In the genomic region with DNA sequence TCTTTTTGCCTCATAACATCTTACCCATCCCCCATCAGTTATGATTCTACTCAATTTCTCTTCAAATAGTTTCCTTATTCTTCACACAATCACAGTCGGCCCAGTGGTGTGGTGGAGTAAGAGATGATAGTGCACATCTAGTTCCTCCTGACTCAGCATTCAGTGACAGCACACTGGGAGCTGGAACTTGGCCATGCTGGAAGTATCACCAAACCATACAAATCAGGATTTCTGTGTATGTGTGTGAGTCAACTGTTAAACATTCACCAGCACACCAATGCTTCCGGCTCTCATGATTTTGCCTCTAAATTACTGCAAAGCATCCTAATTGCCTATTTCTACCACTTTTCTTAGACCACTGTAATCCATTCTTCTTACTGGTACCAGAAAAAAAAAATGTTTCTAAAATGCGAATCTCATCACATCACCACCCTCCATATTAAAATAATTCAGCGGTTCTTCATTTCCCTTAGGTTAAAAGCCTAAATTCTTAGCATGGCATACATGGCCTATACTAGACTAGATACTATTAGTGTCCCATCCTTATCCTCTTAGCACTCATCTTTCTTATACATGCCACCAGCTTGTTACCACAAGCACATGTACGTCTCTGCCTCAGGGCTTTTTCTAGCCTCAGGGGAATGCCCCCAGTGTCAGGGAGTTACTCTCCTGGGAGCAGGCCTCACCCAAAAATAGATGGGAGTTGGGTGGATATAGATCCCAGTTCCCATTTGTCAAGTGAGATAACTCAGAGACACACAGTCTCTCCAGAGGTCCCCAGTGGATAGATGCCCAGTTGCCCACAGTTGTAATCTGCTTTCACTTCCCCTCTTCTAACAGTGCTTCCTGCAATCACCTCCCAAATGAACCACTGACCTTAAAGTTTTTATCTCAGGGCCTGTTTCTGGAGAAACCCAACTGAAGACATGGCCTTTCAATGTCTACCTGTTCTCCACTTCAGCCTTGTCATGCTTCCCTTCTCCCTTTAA, we compare ENCODE assay signal across 1 cellular context.
TF ChIP-seq lines count a peak whose summit lies in the region.

No MANE protein-coding gene starts in this region.

TF ChIP-seq in GM23338, 12 proteins besides CTCF, POLR2A, EP300 and RAD21 (continued from another document):
- TF ChIP-seq, protein P1, sequence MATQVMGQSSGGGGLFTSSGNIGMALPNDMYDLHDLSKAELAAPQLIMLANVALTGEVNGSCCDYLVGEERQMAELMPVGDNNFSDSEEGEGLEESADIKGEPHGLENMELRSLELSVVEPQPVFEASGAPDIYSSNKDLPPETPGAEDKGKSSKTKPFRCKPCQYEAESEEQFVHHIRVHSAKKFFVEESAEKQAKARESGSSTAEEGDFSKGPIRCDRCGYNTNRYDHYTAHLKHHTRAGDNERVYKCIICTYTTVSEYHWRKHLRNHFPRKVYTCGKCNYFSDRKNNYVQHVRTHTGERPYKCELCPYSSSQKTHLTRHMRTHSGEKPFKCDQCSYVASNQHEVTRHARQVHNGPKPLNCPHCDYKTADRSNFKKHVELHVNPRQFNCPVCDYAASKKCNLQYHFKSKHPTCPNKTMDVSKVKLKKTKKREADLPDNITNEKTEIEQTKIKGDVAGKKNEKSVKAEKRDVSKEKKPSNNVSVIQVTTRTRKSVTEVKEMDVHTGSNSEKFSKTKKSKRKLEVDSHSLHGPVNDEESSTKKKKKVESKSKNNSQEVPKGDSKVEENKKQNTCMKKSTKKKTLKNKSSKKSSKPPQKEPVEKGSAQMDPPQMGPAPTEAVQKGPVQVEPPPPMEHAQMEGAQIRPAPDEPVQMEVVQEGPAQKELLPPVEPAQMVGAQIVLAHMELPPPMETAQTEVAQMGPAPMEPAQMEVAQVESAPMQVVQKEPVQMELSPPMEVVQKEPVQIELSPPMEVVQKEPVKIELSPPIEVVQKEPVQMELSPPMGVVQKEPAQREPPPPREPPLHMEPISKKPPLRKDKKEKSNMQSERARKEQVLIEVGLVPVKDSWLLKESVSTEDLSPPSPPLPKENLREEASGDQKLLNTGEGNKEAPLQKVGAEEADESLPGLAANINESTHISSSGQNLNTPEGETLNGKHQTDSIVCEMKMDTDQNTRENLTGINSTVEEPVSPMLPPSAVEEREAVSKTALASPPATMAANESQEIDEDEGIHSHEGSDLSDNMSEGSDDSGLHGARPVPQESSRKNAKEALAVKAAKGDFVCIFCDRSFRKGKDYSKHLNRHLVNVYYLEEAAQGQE (IDR thresholded peaks at IDR 0.05; ENCODE audit: unreplicated experiment): no peak
- TF ChIP-seq, protein P2, sequence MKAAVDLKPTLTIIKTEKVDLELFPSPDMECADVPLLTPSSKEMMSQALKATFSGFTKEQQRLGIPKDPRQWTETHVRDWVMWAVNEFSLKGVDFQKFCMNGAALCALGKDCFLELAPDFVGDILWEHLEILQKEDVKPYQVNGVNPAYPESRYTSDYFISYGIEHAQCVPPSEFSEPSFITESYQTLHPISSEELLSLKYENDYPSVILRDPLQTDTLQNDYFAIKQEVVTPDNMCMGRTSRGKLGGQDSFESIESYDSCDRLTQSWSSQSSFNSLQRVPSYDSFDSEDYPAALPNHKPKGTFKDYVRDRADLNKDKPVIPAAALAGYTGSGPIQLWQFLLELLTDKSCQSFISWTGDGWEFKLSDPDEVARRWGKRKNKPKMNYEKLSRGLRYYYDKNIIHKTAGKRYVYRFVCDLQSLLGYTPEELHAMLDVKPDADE (IDR thresholded peaks at IDR 0.05): no peak
- no peak for TF ChIP-seq POLR2AphosphoS5 (IDR thresholded peaks at IDR 0.05; ENCODE audit: low read depth)
- TF ChIP-seq CREB1 (CRISPR knock-in tag; IDR thresholded peaks at IDR 0.05; ENCODE audit: low read depth): no peak
- TF ChIP-seq NANOG (IDR thresholded peaks at IDR 0.05; ENCODE audit: borderline replicate concordance): no peak
- no peak for TF ChIP-seq STAT1 (IDR thresholded peaks at IDR 0.05; ENCODE audit: unreplicated experiment)
- TF ChIP-seq ZNF331 (CRISPR knock-in tag; IDR thresholded peaks at IDR 0.05; ENCODE audit: low read depth): no peak
- TF ChIP-seq JUNB (IDR thresholded peaks at IDR 0.05; ENCODE audit: unreplicated experiment): no peak
